In the genomic region with DNA sequence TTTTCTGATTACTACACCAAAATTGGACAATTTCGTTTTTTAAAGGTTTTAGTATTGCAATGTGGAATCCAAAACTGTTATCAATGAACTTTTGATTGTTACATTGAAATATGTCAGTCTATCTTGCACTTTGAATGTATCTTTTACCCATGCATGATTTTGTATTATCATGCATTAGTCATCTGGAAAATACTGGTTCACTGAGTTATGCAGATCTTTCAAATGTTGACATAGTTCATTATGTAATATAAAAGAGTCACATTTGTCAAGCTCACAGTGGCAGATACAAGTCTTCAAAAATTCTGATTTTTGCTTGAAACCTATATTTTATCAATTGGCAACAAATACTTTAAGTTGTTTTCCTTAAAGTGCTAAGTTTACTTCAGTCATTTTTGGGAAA, we compare ENCODE assay signal across 10 cellular contexts.
"Had no signal": no experiment of that assay in that cellular context is flagged by ENCODE, and none has a peak within 500 bp of the region (broad histone marks: within the 10 kb centered on the region; RNA-seq: fewer than 3 reads in every experiment).

No MANE protein-coding gene starts in this region.

- H3K4me3 Mint-ChIP-seq: nephron progenitor cell, T-cell had no signal

- H3K27ac ChIP-seq: hepatocyte, tibial nerve, vagina had no signal

- H3K27ac Mint-ChIP-seq: nephron progenitor cell, T-cell had no signal

- H3K27me3 ChIP-seq: hepatocyte, tibial nerve, vagina had no signal

- H3K27me3 Mint-ChIP-seq: T-cell had no signal

- ATAC-seq: T-cell had no signal

- H3K4me2 ChIP-seq: hepatocyte had no signal

- H3K9me3 ChIP-seq: tibial nerve, vagina had no signal

- H2AFZ ChIP-seq: hepatocyte had no signal

- DNase-seq: activated CD4-positive, alpha-beta T cell treated with anti-CD3 and anti-CD28 coated beads for 48 hours; activated naive CD4-positive, alpha-beta T cell treated with anti-CD3 and anti-CD28 coated beads, Interleukin-2, amount 50 U/mL, for 16 hours; anterior cingulate cortex; nephron progenitor cell; stimulated activated CD4-positive, alpha-beta T cell treated with anti-CD3 and anti-CD28 coated beads, Interleukin-4, amount 100 ng/mL, for 4 hours; T-cell; T1000 had no signal

- H3K4me3 ChIP-seq: hepatocyte, tibial nerve, vagina had no signal

- H3K9me3 Mint-ChIP-seq: T-cell had no signal

- H3K36me3 ChIP-seq: vagina had no signal

- H3K4me1 Mint-ChIP-seq: nephron progenitor cell had no signal
